In the genomic region with DNA sequence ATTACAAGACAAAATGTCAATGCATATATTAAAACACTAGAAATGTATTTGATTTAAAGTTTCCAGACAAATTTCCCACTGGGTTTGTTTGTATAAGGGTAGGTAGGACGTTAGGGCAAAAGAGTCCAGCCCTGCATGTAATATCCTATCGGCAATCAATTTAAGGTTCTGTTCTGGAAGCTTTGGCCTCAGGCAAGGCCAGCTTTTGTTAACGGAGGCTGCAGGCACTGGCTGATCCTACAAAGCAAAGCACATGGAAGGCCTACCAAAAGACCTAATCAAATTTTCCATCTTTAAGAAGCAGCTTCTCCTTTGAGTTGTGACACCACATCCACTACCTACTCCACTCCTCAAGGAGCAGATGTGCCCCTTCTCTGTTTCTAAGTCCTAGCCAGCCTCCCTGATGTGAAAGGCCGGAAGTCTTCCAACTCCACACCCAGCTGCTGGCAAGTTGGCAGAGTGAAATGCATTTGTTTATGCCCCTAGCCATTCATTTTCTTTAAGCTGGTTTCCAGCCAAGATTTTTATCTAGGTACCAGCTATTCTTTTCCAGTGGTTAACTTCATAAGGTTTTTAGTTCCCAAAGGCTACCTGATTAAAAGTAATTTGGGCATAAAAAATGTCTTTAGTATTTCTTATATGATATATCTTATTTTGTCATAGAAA, we compare ENCODE assay signal across 25 cellular contexts.
A peak's percentile ranks its signal among the peaks of the same experiment; 100 is the strongest.
DNase-seq lines count a peak whose midpoint lies in the region; ATAC-seq and TF ChIP-seq lines count a peak whose summit lies in the region.
"Had no signal": no experiment of that assay in that cellular context is flagged by ENCODE, and none has a peak within 500 bp of the region (broad histone marks: within the 10 kb centered on the region; RNA-seq: fewer than 3 reads in every experiment).

No MANE protein-coding gene starts in this region.

- BruUV-seq in MCF 10A (replicated peaks; lab: Mats Ljungman, UMichigan), result no TSS peak

- ATAC-seq in GM21515 (IDR thresholded peaks at IDR 0.05; ENCODE audit: unreplicated experiment), result no peak
- ATAC-seq: naive thymus-derived CD4-positive, alpha-beta T cell; T-helper 17 cell had no signal

- H3K27ac Mint-ChIP-seq in MCF 10A (ENCODE audit: low read depth, unreplicated experiment), result peak overlapping the region; percentile 64
- H3K27ac Mint-ChIP-seq in osteocyte (ENCODE audit: unreplicated experiment), result peak overlapping the region; percentile 66
- H3K27ac Mint-ChIP-seq: activated CD4-positive, alpha-beta memory T cell treated with anti-CD3 and anti-CD28 coated beads, Interleukin-2, amount 10 ng/mL, durations not matched to agents 7 days and 5 days; activated naive CD4-positive, alpha-beta T cell treated with anti-CD3 and anti-CD28 coated beads for 36 hours; B cell; naive thymus-derived CD4-positive, alpha-beta T cell; T-helper 17 cell had no signal

- POLR2A ChIA-PET in MCF 10A (lab: Yijun Ruan, JAX), result interaction anchor here (0.9 to 1.0 kb wide), 4 partner anchors 14 to 452 kb away, joined by 3 to 4 read pairs (median 3); no protein-coding TSS in a partner anchor

- intact Hi-C loops in MCF 10A (cut with micrococcal nuclease) (no loop called here), head of caudate nucleus (cut with DNase I) (no loop called here)

- H3K27me3 Mint-ChIP-seq in MCF 10A (ENCODE audit: insufficient read depth, unreplicated experiment), result no peaks in the 10 kb centered on the region
- H3K27me3 Mint-ChIP-seq in osteocyte (ENCODE audit: unreplicated experiment), result no peaks in the 10 kb centered on the region
- H3K27me3 Mint-ChIP-seq: activated CD4-positive, alpha-beta memory T cell treated with anti-CD3 and anti-CD28 coated beads, Interleukin-2, amount 10 ng/mL, durations not matched to agents 7 days and 5 days; B cell; naive thymus-derived CD4-positive, alpha-beta T cell; T-helper 17 cell had no signal

- H3K4me1 Mint-ChIP-seq in MCF 10A (ENCODE audit: insufficient read depth, unreplicated experiment), result peaks cover 10% of the 10 kb centered on the region
- peaks cover 17% of the 10 kb centered on the region for H3K4me1 Mint-ChIP-seq in osteocyte (ENCODE audit: unreplicated experiment)
- H3K4me1 Mint-ChIP-seq: activated CD4-positive, alpha-beta memory T cell treated with anti-CD3 and anti-CD28 coated beads, Interleukin-2, amount 10 ng/mL, durations not matched to agents 7 days and 5 days; B cell; naive thymus-derived CD4-positive, alpha-beta T cell; T-helper 17 cell had no signal

- no peaks in the 10 kb centered on the region for H3K36me3 ChIP-seq in MG63

- DNase-seq in Daoy (ENCODE audit: low read depth), result peak; percentile 23
- peak; percentile 78 for DNase-seq in MG63
- peak; percentile 78 for DNase-seq in MCF 10A (ENCODE audit: unreplicated experiment)
- no peak for DNase-seq in osteocyte (ENCODE audit: extremely low spot score, unreplicated experiment)
- no peak for DNase-seq in AG08395 (ENCODE audit: low spot score)
- no peak for DNase-seq in head of caudate nucleus
- DNase-seq in 8988T, result no peak
- DNase-seq: activated CD4-positive, alpha-beta memory T cell treated with anti-CD3 and anti-CD28 coated beads, Interleukin-2, amount 10 ng/mL, durations not matched to agents 7 days and 5 days; activated naive CD4-positive, alpha-beta T cell treated with anti-CD3 and anti-CD28 coated beads for 36 hours; activated T-cell treated with anti-CD3 and anti-CD28 coated beads, Interleukin-2, amount 50 U/mL, for 1 hour; aorta; effector memory CD4-positive, alpha-beta T cell; hypothalamus; IMR-90; kidney glomerular epithelial cell; mesenchymal stem cell; naive thymus-derived CD4-positive, alpha-beta T cell; NCI-H2029 treated with DMSO at 0.1 percent for 48 hours; NCI-H510A treated with DMSO at 0.1 percent for 48 hours; SHP77 treated with DMSO at 0.1 percent for 48 hours; stimulated activated naive CD4-positive, alpha-beta T cell; T-helper 17 cell had no signal

- H3K9me3 Mint-ChIP-seq in MCF 10A (ENCODE audit: unreplicated experiment), result no peaks in the 10 kb centered on the region
- no peaks in the 10 kb centered on the region for H3K9me3 Mint-ChIP-seq in osteocyte (ENCODE audit: unreplicated experiment)
- H3K9me3 Mint-ChIP-seq: activated CD4-positive, alpha-beta memory T cell treated with anti-CD3 and anti-CD28 coated beads, Interleukin-2, amount 10 ng/mL, durations not matched to agents 7 days and 5 days; activated naive CD4-positive, alpha-beta T cell treated with anti-CD3 and anti-CD28 coated beads for 36 hours had no signal

- H3K27me3 ChIP-seq in MG63, result no peaks in the 10 kb centered on the region
- H3K27me3 ChIP-seq: tibial nerve had no signal

- H3K4me3 Mint-ChIP-seq in MCF 10A (ENCODE audit: unreplicated experiment) (peak overlapping the region; percentile 21), osteocyte (ENCODE audit: unreplicated experiment) (no peak overlapping the region)
- H3K4me3 Mint-ChIP-seq: activated CD4-positive, alpha-beta memory T cell treated with anti-CD3 and anti-CD28 coated beads, Interleukin-2, amount 10 ng/mL, durations not matched to agents 7 days and 5 days; activated naive CD4-positive, alpha-beta T cell treated with anti-CD3 and anti-CD28 coated beads for 36 hours; B cell; naive thymus-derived CD4-positive, alpha-beta T cell; T-helper 17 cell had no signal

- CTCF ChIA-PET in MCF 10A (lab: Yijun Ruan, JAX), result interaction anchor here (0.5 to 0.9 kb wide), 3 partner anchors 12 to 1764 kb away, joined by 3 read pairs; no protein-coding TSS in a partner anchor

- peaks cover 10% of the 10 kb centered on the region for H3K36me3 Mint-ChIP-seq in MCF 10A (ENCODE audit: insufficient read depth, unreplicated experiment)
- H3K36me3 Mint-ChIP-seq in osteocyte (ENCODE audit: unreplicated experiment), result peaks cover under 1% of the 10 kb centered on the region

- no peak for TF ChIP-seq CTCF in MCF 10A (IDR thresholded peaks at IDR 0.05; ENCODE audit: unreplicated experiment)
- TF ChIP-seq CTCF in osteocyte (IDR thresholded peaks at IDR 0.05), result no peak

- no peak overlapping the region for H3K4me3 ChIP-seq in MG63
- H3K4me3 ChIP-seq: tibial nerve had no signal

- H3K9me3 ChIP-seq in MG63, result no peaks in the 10 kb centered on the region
- H3K9me3 ChIP-seq: tibial nerve had no signal

Comparison
In these comparisons a context has a peak if more than half of its experiments do, and no peak if none do; other contexts are left out.
1. DNase-seq: peak in Daoy (single experiment), MG63 (single experiment) and MCF 10A (single experiment); none in osteocyte (single experiment), AG08395 (single experiment), head of caudate nucleus (0 of 42) and 8988T (single experiment).